21 cellular contexts compared by ENCODE assay signal in the genomic region with DNA sequence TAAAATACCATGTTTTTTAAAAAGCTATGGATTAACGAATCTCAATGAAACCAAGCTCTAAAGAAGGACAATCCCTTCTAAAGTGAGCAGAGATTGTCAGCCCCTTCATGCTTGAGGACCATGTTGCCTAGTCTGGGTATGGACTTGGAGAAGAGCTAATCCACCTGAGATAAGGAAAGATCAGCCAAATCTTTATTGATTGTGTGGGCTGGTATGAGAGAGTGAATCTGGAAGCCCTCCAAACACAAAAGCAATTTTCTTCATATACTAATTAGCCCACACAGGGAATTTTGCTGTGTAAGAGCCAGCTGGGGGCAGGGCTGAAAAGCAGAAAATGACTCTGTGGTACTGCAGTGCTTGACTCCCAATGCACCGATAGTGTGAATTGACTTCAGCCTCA.
"Had no signal": no experiment of that assay in that cellular context is flagged by ENCODE, and none has a peak within 500 bp of the region (broad histone marks: within the 10 kb centered on the region; RNA-seq: fewer than 3 reads in every experiment).

No MANE protein-coding gene starts in this region.

- H3K4me3 Mint-ChIP-seq: activated CD4-positive, alpha-beta T cell treated with anti-CD3 and anti-CD28 coated beads for 36 hours; activated T-cell treated with anti-CD3 and anti-CD28 coated beads, Interleukin-2, amount 50 U/mL, for 72 hours; central memory CD8-positive, alpha-beta T cell; dendritic cell treated with granulocyte-macrophage colony-stimulating factor and Interleukin-4, amounts not matched to agents 40 ng/mL and 50 ng/mL, for 4 days; natural killer cell treated with Interleukin-12 subunit alpha and Interleukin-12 subunit beta and Interleukin-15 and Interleukin-18, amount 100 ng/mL, for 72 hours had no signal

- H3K27me3 ChIP-seq: esophagus muscularis mucosa, right atrium auricular region, spleen, suprapubic skin, tibial nerve had no signal

- H3K4me1 Mint-ChIP-seq: activated CD4-positive, alpha-beta T cell treated with anti-CD3 and anti-CD28 coated beads for 36 hours; central memory CD8-positive, alpha-beta T cell had no signal

- DNase-seq: activated CD4-positive, alpha-beta T cell treated with anti-CD3 and anti-CD28 coated beads for 36 hours; activated CD4-positive, alpha-beta T cell treated with anti-CD3 and anti-CD28 coated beads, Interleukin-2, amount 50 U/mL, for 4 hours; activated CD4-positive, CD25-positive, alpha-beta regulatory T cell; activated naive CD4-positive, alpha-beta T cell; activated T-cell treated with anti-CD3 and anti-CD28 coated beads for 4 hours; activated T-cell treated with anti-CD3 and anti-CD28 coated beads, Interleukin-2, amount 50 U/mL, for 72 hours; anterior cingulate cortex; effector CD4-positive, alpha-beta T cell; foreskin melanocyte; left ventricle myocardium superior; mucosa of descending colon; spleen; stimulated activated naive CD4-positive, alpha-beta T cell had no signal

- H3K4me1 ChIP-seq: suprapubic skin had no signal

- H3K4me3 ChIP-seq: esophagus muscularis mucosa, mucosa of descending colon, right atrium auricular region, spleen, suprapubic skin, tibial nerve had no signal

- H3K9me3 Mint-ChIP-seq: natural killer cell treated with Interleukin-12 subunit alpha and Interleukin-12 subunit beta and Interleukin-15 and Interleukin-18, amount 100 ng/mL, for 72 hours had no signal

- H3K27ac ChIP-seq: esophagus muscularis mucosa, right atrium auricular region, spleen, suprapubic skin, tibial nerve had no signal

- H3K27me3 Mint-ChIP-seq: activated CD4-positive, alpha-beta T cell treated with anti-CD3 and anti-CD28 coated beads for 36 hours; dendritic cell treated with granulocyte-macrophage colony-stimulating factor and Interleukin-4, amounts not matched to agents 40 ng/mL and 50 ng/mL, for 4 days had no signal

- H3K36me3 Mint-ChIP-seq: natural killer cell treated with Interleukin-12 subunit alpha and Interleukin-12 subunit beta and Interleukin-15 and Interleukin-18, amount 100 ng/mL, for 72 hours had no signal

- H3K9me3 ChIP-seq: mucosa of descending colon, suprapubic skin had no signal

- ATAC-seq: activated CD4-positive, alpha-beta T cell treated with anti-CD3 and anti-CD28 coated beads for 36 hours; activated naive CD4-positive, alpha-beta T cell treated with anti-CD3 and anti-CD28 coated beads, Interleukin-2, amount 50 U/mL, for 72 hours; activated T-cell treated with anti-CD3 and anti-CD28 coated beads, Interleukin-2, amount 50 U/mL, for 72 hours; left ventricle myocardium superior; mucosa of descending colon; natural killer cell treated with Interleukin-12 subunit alpha and Interleukin-12 subunit beta and Interleukin-15 and Interleukin-18, amount 100 ng/mL, for 72 hours had no signal

- H3K27ac Mint-ChIP-seq: activated CD4-positive, alpha-beta T cell treated with anti-CD3 and anti-CD28 coated beads for 36 hours; activated T-cell treated with anti-CD3 and anti-CD28 coated beads, Interleukin-2, amount 50 U/mL, for 72 hours; dendritic cell treated with granulocyte-macrophage colony-stimulating factor and Interleukin-4, amounts not matched to agents 40 ng/mL and 50 ng/mL, for 4 days; natural killer cell treated with Interleukin-12 subunit alpha and Interleukin-12 subunit beta and Interleukin-15 and Interleukin-18, amount 100 ng/mL, for 72 hours had no signal
